In genomic region chr3:39130026-39130425, GRCh38 we compare ENCODE assay signal across 24 cellular contexts.
"Had no signal": no experiment of that assay in that cellular context is flagged by ENCODE, and none has a peak within 500 bp of the region (broad histone marks: within the 10 kb centered on the region; RNA-seq: fewer than 3 reads in every experiment).

No MANE protein-coding gene starts in this region.

- H3K27ac Mint-ChIP-seq: activated CD4-positive, alpha-beta T cell treated with anti-CD3 and anti-CD28 coated beads, Interleukin-2, amount 10 ng/mL, durations not matched to agents 24 days and 14 days; activated naive CD4-positive, alpha-beta T cell treated with anti-CD3 and anti-CD28 coated beads, Interleukin-2, amount 50 U/mL, for 24 hours; nephron; T-helper 1 cell treated with Interleukin-12 subunit alpha and Interleukin-12 subunit beta and Interleukin-4 antibody, amounts not matched to agents 30 μg/mL and 1 μg/mL, for 36 hours had no signal

- H3K36me3 ChIP-seq: left ventricle myocardium inferior had no signal

- H3K36me3 Mint-ChIP-seq: activated naive CD4-positive, alpha-beta T cell treated with anti-CD3 and anti-CD28 coated beads, Interleukin-2, amount 50 U/mL, for 24 hours; immature natural killer cell had no signal

- DNase-seq: activated CD4-positive, alpha-beta T cell treated with anti-CD3 and anti-CD28 coated beads, Interleukin-2, amount 10 ng/mL, durations not matched to agents 24 days and 14 days; activated CD8-positive, alpha-beta memory T cell treated with anti-CD3 and anti-CD28 coated beads for 24 hours; activated effector memory CD4-positive, alpha-beta T cell treated with Interleukin-2 at 50 U/mL for 16 hours; activated T-cell treated with anti-CD3 and anti-CD28 coated beads, Interleukin-2, amount 50 U/mL, for 48 hours; cerebellar nuclear complex; dermis blood vessel endothelial cell; effector CD8-positive, alpha-beta T cell; foreskin melanocyte; immature natural killer cell; kidney glomerular epithelial cell; left ventricle myocardium inferior; SHP77; small intestine; stimulated activated CD4-positive, alpha-beta T cell treated with anti-CD3 and anti-CD28 coated beads, Interleukin-15, amount 100 ng/mL, for 24 hours; stimulated activated naive B cell treated with anti-CD40 and anti-IgM and Interleukin-4, amounts not matched to agents 10 μg/mL and 1 μg/mL and 100 μg/mL, for 72 hours; T1000; testis had no signal

- H3K79me2 ChIP-seq: parathyroid adenoma had no signal

- H3K9me3 ChIP-seq: left ventricle myocardium inferior, testis had no signal

- H2AFZ ChIP-seq: parathyroid adenoma had no signal

- H3K4me3 Mint-ChIP-seq: activated CD4-positive, alpha-beta T cell treated with anti-CD3 and anti-CD28 coated beads, Interleukin-2, amount 10 ng/mL, durations not matched to agents 24 days and 14 days; activated naive CD4-positive, alpha-beta T cell treated with anti-CD3 and anti-CD28 coated beads, Interleukin-2, amount 50 U/mL, for 24 hours; immature natural killer cell; nephron; stimulated activated naive B cell treated with anti-CD40 and anti-IgM and Interleukin-4, amounts not matched to agents 10 μg/mL and 1 μg/mL and 100 μg/mL, for 72 hours; T-helper 1 cell treated with Interleukin-12 subunit alpha and Interleukin-12 subunit beta and Interleukin-4 antibody, amounts not matched to agents 30 μg/mL and 1 μg/mL, for 36 hours had no signal

- H3K27ac ChIP-seq: left ventricle myocardium inferior, parathyroid adenoma, testis had no signal

- H3K4me3 ChIP-seq: left ventricle myocardium inferior, testis had no signal

- FAIRE-seq: astrocyte, small intestine had no signal

- H3K4me1 ChIP-seq: parathyroid adenoma, testis had no signal

- H3K27me3 ChIP-seq: testis had no signal

- H3K9ac ChIP-seq: parathyroid adenoma had no signal

- H3K9me3 Mint-ChIP-seq: activated CD4-positive, alpha-beta T cell treated with anti-CD3 and anti-CD28 coated beads, Interleukin-2, amount 10 ng/mL, durations not matched to agents 24 days and 14 days; activated naive CD4-positive, alpha-beta T cell treated with anti-CD3 and anti-CD28 coated beads, Interleukin-2, amount 50 U/mL, for 24 hours; immature natural killer cell; nephron; stimulated activated naive B cell treated with anti-CD40 and anti-IgM and Interleukin-4, amounts not matched to agents 10 μg/mL and 1 μg/mL and 100 μg/mL, for 72 hours; T-helper 1 cell treated with Interleukin-12 subunit alpha and Interleukin-12 subunit beta and Interleukin-4 antibody, amounts not matched to agents 30 μg/mL and 1 μg/mL, for 36 hours; type B pancreatic cell had no signal

- ATAC-seq: sciatic nerve; stimulated activated naive B cell treated with anti-CD40 and anti-IgM and Interleukin-4, amounts not matched to agents 10 μg/mL and 1 μg/mL and 100 μg/mL, for 72 hours had no signal
